ENCODE assay signal across 7 cellular contexts in the genomic region with DNA sequence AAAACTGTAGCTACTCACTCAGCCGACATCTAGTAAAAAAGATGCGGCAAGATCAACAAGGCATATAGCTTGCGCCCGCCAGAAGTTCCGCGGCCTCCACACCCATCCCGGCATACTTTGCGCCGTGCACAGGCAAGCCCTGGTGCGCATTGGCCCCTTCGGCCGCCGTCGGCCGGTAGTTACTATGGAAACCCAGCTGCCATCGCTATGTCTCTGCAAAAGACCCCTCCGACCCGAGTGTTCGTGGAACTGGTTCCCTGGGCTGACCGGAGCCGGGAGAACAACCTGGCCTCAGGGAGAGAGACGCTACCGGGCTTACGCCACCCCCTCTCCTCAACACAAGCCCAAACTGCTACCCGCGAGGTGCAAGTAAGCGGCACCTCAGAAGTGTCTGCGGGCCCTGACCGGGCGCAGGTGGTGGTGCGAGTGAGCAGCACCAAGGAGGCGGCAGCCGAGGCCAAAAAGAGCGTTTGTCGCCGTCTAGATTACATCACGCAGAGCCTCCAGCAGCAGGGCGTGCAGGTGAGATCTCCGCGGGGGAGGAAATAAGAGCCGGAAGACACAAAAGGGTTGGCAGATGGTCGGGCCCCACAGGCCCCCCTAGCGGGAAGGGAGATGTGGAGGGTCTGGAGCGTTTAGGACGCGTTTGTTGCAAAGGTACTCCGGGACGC. TPM values are rescaled to one million over a fixed set of nuclear protein-coding genes. Genes with fewer than 3 reads are reported as not detected.
DNase-seq lines count a peak whose midpoint lies in the region; ATAC-seq, FAIRE-seq and TF ChIP-seq lines count a peak whose summit lies in the region.

A gene with protein sequence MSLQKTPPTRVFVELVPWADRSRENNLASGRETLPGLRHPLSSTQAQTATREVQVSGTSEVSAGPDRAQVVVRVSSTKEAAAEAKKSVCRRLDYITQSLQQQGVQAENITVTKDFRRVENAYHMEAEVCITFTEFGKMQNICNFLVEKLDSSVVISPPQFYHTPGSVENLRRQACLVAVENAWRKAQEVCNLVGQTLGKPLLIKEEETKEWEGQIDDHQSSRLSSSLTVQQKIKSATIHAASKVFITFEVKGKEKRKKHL (plus strand): TSS at position 182 of the 671 bp plus-strand sequence. CDS start 26 bp downstream, at position 208.

- CTCF ChIA-PET in GM12878 (lab: Yijun Ruan, JAX) = interaction anchor here (0.8 kb wide), 1 partner anchor 26 kb away, joined by 3 read pairs; no protein-coding TSS in a partner anchor

- RAD21 ChIA-PET in GM12878 (lab: Charles Lee; ENCODE audit: unreplicated experiment) = no interaction called here

- H3K9ac ChIP-seq in GM12878 (ENCODE audit: control insufficient read depth, insufficient read depth, low read length) = peak within 1 kb of the TSS; percentile 92

- peak; percentile 80 for TF ChIP-seq POLR2A in GM12878 (IDR thresholded peaks at IDR 0.05; ENCODE audit: low read depth, low read length)
- no peak for TF ChIP-seq POLR2A in gastrocnemius medialis (IDR thresholded peaks at IDR 0.05)

- SMC1A ChIA-PET in GM12878 (lab: Charles Lee; ENCODE audit: uncharacterized antibody, unreplicated experiment) = interaction anchor here (0.9 kb wide), 1 partner anchor 30 kb away, joined by 4 read pairs; no protein-coding TSS in a partner anchor

- H3K36me3 ChIP-seq in GM12878 (ENCODE audit: control insufficient read depth in 2 of 2, insufficient read depth in 2 of 2, low read length in 1 of 2) (no peaks in the 10 kb centered on the region), iPS DF 6.9 (ENCODE audit: control insufficient read depth, insufficient read depth, low read length) (no peaks in the 10 kb centered on the region), gastrocnemius medialis (no peaks in the 10 kb centered on the region)

- H3K27ac ChIP-seq in GM12878 (ENCODE audit: control insufficient read depth, insufficient read depth) = peak within 1 kb of the TSS; percentile 90
- no peak within 1 kb of the TSS for H3K27ac ChIP-seq in iPS DF 6.9 (ENCODE audit: low read length)
- peak within 1 kb of the TSS; percentile 34 to 64 (median 52) for H3K27ac ChIP-seq in gastrocnemius medialis

- TF ChIP-seq RAD21 in GM12878 (IDR thresholded peaks at IDR 0.05; ENCODE audit: insufficient read depth, low read depth, low read length) = no peak

- H3K4me1 ChIP-seq in GM12878 (ENCODE audit: control insufficient read depth, insufficient read depth, low read length) (no peaks in the 10 kb centered on the region), iPS DF 6.9 (ENCODE audit: control insufficient read depth, insufficient read depth, low read length) (no peaks in the 10 kb centered on the region), gastrocnemius medialis (peaks cover 7 to 8% of the 10 kb centered on the region in 2 donors)

- ATAC-seq in GM18502 (IDR thresholded peaks at IDR 0.05; ENCODE audit: poor library complexity, unreplicated experiment) (peak; percentile 98), HG02938 (IDR thresholded peaks at IDR 0.05; ENCODE audit: unreplicated experiment) (peak; percentile 95), GM12878 (peak; percentile 98), gastrocnemius medialis (peak; percentile 88 to 95)

- peak within 1 kb of the TSS; percentile 100 for H2AFZ ChIP-seq in GM12878 (ENCODE audit: control insufficient read depth, low read depth, low read length)

- TF ChIP-seq CTCF in GM12878 (IDR thresholded peaks at IDR 0.05 in 2 of 3, conservative IDR thresholded peaks at IDR 0.05 in 1 of 3; ENCODE audit: control insufficient read depth in 2 of 3, extremely low read depth in 1 of 3, insufficient read depth in 1 of 3, low read depth in 3 of 3, low read length in 3 of 3) = peak in 2 of 3 experiments; percentile 14 to 25; a peak in 2 of 6 replicates
- TF ChIP-seq CTCF in gastrocnemius medialis (IDR thresholded peaks at IDR 0.05 in 4 of 5, conservative IDR thresholded peaks at IDR 0.05 in 1 of 5) = no peak

- peak; percentile 80 to 83 for DNase-seq in NCI-H1930 (lab: John Stamatoyannopoulos, UW)
- peak; percentile 41 for DNase-seq in T1000 (lab: John Stamatoyannopoulos, UW)
- DNase-seq in GM12878 (ENCODE audit: low read depth, low spot score) = peak; percentile 49
- peak; percentile 43 for DNase-seq in iPS DF 6.9 (ENCODE audit: low read depth, low spot score)
- DNase-seq in gastrocnemius medialis = peak; percentile 23 to 64

- FAIRE-seq in GM12878 (lab: Jason Lieb, UNC) = peak; percentile 90

- H3K4me2 ChIP-seq in GM12878 (ENCODE audit: control insufficient read depth, insufficient read depth) = peak within 1 kb of the TSS; percentile 89

- H3K9me3 ChIP-seq in GM12878 (replicated peaks; ENCODE audit: control insufficient read depth, insufficient read depth, low read length) (no peaks in the 10 kb centered on the region), iPS DF 6.9 (ENCODE audit: control insufficient read depth, insufficient read depth, low read length) (no peaks in the 10 kb centered on the region), gastrocnemius medialis (no peaks in the 10 kb centered on the region)

- TF ChIP-seq EP300 in GM12878 (IDR thresholded peaks at IDR 0.05; ENCODE audit: borderline replicate concordance in 1 of 2, control insufficient read depth in 1 of 2, low read depth in 2 of 2, low read length in 2 of 2) = no peak

- no peaks in the 10 kb centered on the region for H3K27me3 ChIP-seq in GM12878 (replicated peaks in 1 of 2; ENCODE audit: control insufficient read depth in 2 of 2, insufficient read depth in 2 of 2, low read length in 1 of 2)
- no peaks in the 10 kb centered on the region for H3K27me3 ChIP-seq in iPS DF 6.9 (ENCODE audit: control insufficient read depth, insufficient read depth, low read length)
- H3K27me3 ChIP-seq in gastrocnemius medialis = no peaks in the 10 kb centered on the region

- in situ Hi-C loops in GM12878 (cut with MboI) (no loop called here), gastrocnemius medialis (cut with MboI; ENCODE audit: low sequenced_read_pairs in 4 of 4) (no loop called here)

- intact Hi-C loops in GM12878 (cut with micrococcal nuclease; ENCODE audit: unreplicated experiment) = loop anchor here (5.0 to 10.0 kb wide), 3 partner anchors 365 to 677 kb away; a partner anchor contains a TSS
- intact Hi-C loops in gastrocnemius medialis (cut with DNase I; ENCODE audit: low total_unique reads) = loop anchor here (5.0 kb wide), 1 partner anchor 365 kb away; a partner anchor contains a TSS

- 1% methylated on average over 48 of the region's 48 CpGs for WGBS in GM12878 (ENCODE audit: insufficient coverage, insufficient replicate concordance, low lambda C conversion rate, missing lambda C conversion rate)
- no CpG with 5 or more reads among the region's 48 CpGs for WGBS in iPS DF 6.9 (ENCODE audit: insufficient coverage, insufficient read length)

- no peaks in the 10 kb centered on the region for H4K20me1 ChIP-seq in GM12878 (ENCODE audit: control insufficient read depth, insufficient read depth)

- POLR2A ChIA-PET in GM12878 (lab: Charles Lee) = no interaction called here

- BruUV-seq in GM12878 (replicated peaks; lab: Mats Ljungman, UMichigan) = no TSS peak

- H3K79me2 ChIP-seq in GM12878 (ENCODE audit: control insufficient read depth, insufficient read depth, low read length) = peaks cover 5% of the 10 kb centered on the region

- H3K4me3 ChIP-seq in GM12878 (peak within 1 kb of the TSS; percentile 90), iPS DF 6.9 (ENCODE audit: low read length) (peak within 1 kb of the TSS; percentile 67; the same call in 1 of the 2 replicates), gastrocnemius medialis (peak within 1 kb of the TSS; percentile 73 to 94 (median 76))

TF ChIP-seq in GM12878, 131 proteins besides CTCF, POLR2A, EP300 and RAD21 (continues in another document):
- TF ChIP-seq CBX5 (IDR thresholded peaks at IDR 0.05; ENCODE audit: low read depth) = peak; percentile 75; the same call in 1 of the 2 replicates
- TF ChIP-seq IKZF1 (conservative IDR thresholded peaks at IDR 0.05) = peak; percentile 67
- TF ChIP-seq JUND (IDR thresholded peaks at IDR 0.05; ENCODE audit: low read depth, low read length) = no peak
- peak; percentile 67; the same call in 1 of the 2 replicates for TF ChIP-seq ATF7 (IDR thresholded peaks at IDR 0.05; ENCODE audit: low read depth)
- peak; percentile 80 for TF ChIP-seq MXI1 (IDR thresholded peaks at IDR 0.05; ENCODE audit: low read depth, low read length)
- TF ChIP-seq, protein P1, sequence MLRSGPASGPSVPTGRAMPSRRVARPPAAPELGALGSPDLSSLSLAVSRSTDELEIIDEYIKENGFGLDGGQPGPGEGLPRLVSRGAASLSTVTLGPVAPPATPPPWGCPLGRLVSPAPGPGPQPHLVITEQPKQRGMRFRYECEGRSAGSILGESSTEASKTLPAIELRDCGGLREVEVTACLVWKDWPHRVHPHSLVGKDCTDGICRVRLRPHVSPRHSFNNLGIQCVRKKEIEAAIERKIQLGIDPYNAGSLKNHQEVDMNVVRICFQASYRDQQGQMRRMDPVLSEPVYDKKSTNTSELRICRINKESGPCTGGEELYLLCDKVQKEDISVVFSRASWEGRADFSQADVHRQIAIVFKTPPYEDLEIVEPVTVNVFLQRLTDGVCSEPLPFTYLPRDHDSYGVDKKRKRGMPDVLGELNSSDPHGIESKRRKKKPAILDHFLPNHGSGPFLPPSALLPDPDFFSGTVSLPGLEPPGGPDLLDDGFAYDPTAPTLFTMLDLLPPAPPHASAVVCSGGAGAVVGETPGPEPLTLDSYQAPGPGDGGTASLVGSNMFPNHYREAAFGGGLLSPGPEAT (IDR thresholded peaks at IDR 0.05; ENCODE audit: low read depth) = peak; percentile 71; the same call in 1 of the 2 replicates
- no peak for TF ChIP-seq BACH1 (IDR thresholded peaks at IDR 0.05; ENCODE audit: borderline replicate concordance)
- 0 out of 3 replicates have a peak, but pooled peaks have one; percentile 35 for TF ChIP-seq POU2F2 (IDR thresholded peaks at IDR 0.05; ENCODE audit: borderline replicate concordance, low read depth, low read length)

RNA-seq across cellular contexts. Expression of the gene that starts here (rescaled TPM):
- 26.9 and 30.8 TPM in 2 replicates for total RNA-seq in GM12878 (2013; cell fraction: nucleolus; rRNA removed)
- total RNA-seq in GM12878 (2014; rRNA removed) (4.8 and 7.6 TPM in 2 replicates), GM12878 (2014; rRNA removed; fragmentation: Illumina TruSeq; extraction: Trizol) (6.4 and 6.7 TPM in 2 replicates), GM12878 (2021) (3.7 and 4.3 TPM in 2 replicates), gastrocnemius medialis (1 to 10 TPM in 2 of 4 donors, under 1 TPM in 2; 0.75 to 1.8 (median 1.0) TPM)
- 0.71 TPM for polyA plus RNA-seq in GM12878 (2011; ENCODE audit: low read depth)
- polyA plus RNA-seq in GM12878 (2011; rRNA removed) (4.5 and 7.5 TPM in 2 replicates), GM12878 (2014; fragmentation: Illumina TruSeq; extraction: Trizol) (4.0 and 4.5 TPM in 2 replicates), GM12878 (2014; fragmentation: Nextera tagmentation; extraction: Ambion mirVana) (1 to 10 TPM; 2.3 to 2.6 TPM), GM12878 (2014; rRNA removed) (2.7 and 3.4 TPM in 2 replicates), GM12878 (2016; fragmentation: Nextera tagmentation; extraction: Ambion mirVana) (1 to 10 TPM; 2.3 to 3.0 TPM)
- polyA plus RNA-seq in GM12878 (2011; cell fraction: cytosol; rRNA removed) = 1.9 and 2.6 TPM in 2 replicates
- 4.3 and 4.4 TPM in 2 replicates for polyA plus RNA-seq in GM12878 (2011; cell fraction: nucleus; rRNA removed)
- 1.8 and 2.0 TPM in 2 replicates for polyA plus RNA-seq in GM12878 (2012)
- polyA minus RNA-seq in GM12878 (2011; rRNA and poly(A)+ RNA removed) = 9.8 and 10.0 TPM in 2 replicates
- 2.1 and 2.3 TPM in 2 replicates for polyA minus RNA-seq in GM12878 (2011; cell fraction: cytosol; rRNA and poly(A)+ RNA removed)
- 10.9 and 16.7 TPM in 2 replicates for polyA minus RNA-seq in GM12878 (2011; cell fraction: nucleus; rRNA and poly(A)+ RNA removed)

Comparison
In these comparisons a context has a peak if more than half of its experiments do, and no peak if none do; other contexts are left out.
1. CTCF ChIP-seq: peak in GM12878 (2 of 3); none in gastrocnemius medialis (0 of 5).
2. Peak in every context shown above with its lines, with median percentiles within 50 percentile points of each other: ATAC-seq, DNase-seq and H3K4me3 ChIP-seq.